ENCODE assay signal across 32 cellular contexts in the genomic region with DNA sequence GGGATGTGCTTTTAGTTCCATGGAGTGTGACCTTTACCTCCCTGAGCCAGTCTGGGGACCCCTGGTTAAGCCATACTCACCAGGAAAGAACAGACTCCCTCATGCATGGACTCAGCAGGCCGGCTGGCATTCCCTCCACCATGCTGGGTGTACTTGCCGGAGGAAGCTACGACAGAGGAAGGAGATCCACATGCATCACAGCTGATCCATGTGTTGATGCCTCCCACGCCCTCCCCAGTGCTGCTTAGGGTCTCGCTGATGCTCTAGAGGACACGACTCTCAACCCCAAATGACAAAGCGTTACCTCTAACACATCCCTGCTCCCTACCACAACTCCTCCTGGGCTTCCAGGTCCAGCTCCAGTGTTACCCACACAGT. TPM values are rescaled to one million over a fixed set of nuclear protein-coding genes. Genes with fewer than 3 reads are reported as not detected.
"Had no signal": no experiment of that assay in that cellular context is flagged by ENCODE, and none has a peak within 500 bp of the region (broad histone marks: within the 10 kb centered on the region; RNA-seq: fewer than 3 reads in every experiment).

No MANE protein-coding gene starts in this region.

- ATAC-seq: activated naive CD4-positive, alpha-beta T cell treated with anti-CD3 and anti-CD28 coated beads, Interleukin-2, amount 50 U/mL, for 72 hours; activated T-cell treated with anti-CD3 and anti-CD28 coated beads, Interleukin-2, amount 50 U/mL, for 72 hours; esophagus mucosa; foreskin keratinocyte; gastrocnemius medialis; heart left ventricle had no signal

- H3K27ac Mint-ChIP-seq: activated CD4-positive, alpha-beta T cell treated with anti-CD3 and anti-CD28 coated beads, Interleukin-2, amount 10 ng/mL, durations not matched to agents 7 days and 5 days; activated naive CD4-positive, alpha-beta T cell treated with anti-CD3 and anti-CD28 coated beads, Interleukin-2, amount 10 ng/mL, durations not matched to agents 7 days and 5 days; activated naive CD8-positive, alpha-beta T cell treated with anti-CD3 and anti-CD28 coated beads, Interleukin-2, amount 10 ng/mL, durations not matched to agents 7 days and 5 days; activated T-cell treated with anti-CD3 and anti-CD28 coated beads, Interleukin-2, amount 50 U/mL, for 24 hours; brain; dendritic cell treated with granulocyte-macrophage colony-stimulating factor and Interleukin-4, amounts not matched to agents 40 ng/mL and 50 ng/mL, for 4 days; endodermal cell had no signal

- H3K4me3 Mint-ChIP-seq: activated CD4-positive, alpha-beta T cell treated with anti-CD3 and anti-CD28 coated beads, Interleukin-2, amount 10 ng/mL, durations not matched to agents 7 days and 5 days; activated naive CD4-positive, alpha-beta T cell treated with anti-CD3 and anti-CD28 coated beads, Interleukin-2, amount 10 ng/mL, durations not matched to agents 7 days and 5 days; activated naive CD8-positive, alpha-beta T cell treated with anti-CD3 and anti-CD28 coated beads, Interleukin-2, amount 10 ng/mL, durations not matched to agents 7 days and 5 days; activated T-cell treated with anti-CD3 and anti-CD28 coated beads, Interleukin-2, amount 50 U/mL, for 24 hours; activated T-cell treated with anti-CD3 and anti-CD28 coated beads, Interleukin-2, amount 50 U/mL, for 72 hours; brain; dendritic cell treated with granulocyte-macrophage colony-stimulating factor and Interleukin-4, amounts not matched to agents 40 ng/mL and 50 ng/mL, for 4 days; endodermal cell had no signal

- H3K4me1 Mint-ChIP-seq: brain, endodermal cell had no signal

- H3K27me3 Mint-ChIP-seq: activated CD4-positive, alpha-beta T cell treated with anti-CD3 and anti-CD28 coated beads, Interleukin-2, amount 10 ng/mL, durations not matched to agents 7 days and 5 days; dendritic cell treated with granulocyte-macrophage colony-stimulating factor and Interleukin-4, amounts not matched to agents 40 ng/mL and 50 ng/mL, for 4 days had no signal

- H3K9me3 Mint-ChIP-seq: activated CD4-positive, alpha-beta T cell treated with anti-CD3 and anti-CD28 coated beads, Interleukin-2, amount 10 ng/mL, durations not matched to agents 7 days and 5 days; activated naive CD4-positive, alpha-beta T cell treated with anti-CD3 and anti-CD28 coated beads, Interleukin-2, amount 10 ng/mL, durations not matched to agents 7 days and 5 days; activated naive CD4-positive, alpha-beta T cell treated with anti-CD3 and anti-CD28 coated beads, Interleukin-2, amount 50 U/mL, for 72 hours; activated naive CD8-positive, alpha-beta T cell treated with anti-CD3 and anti-CD28 coated beads, Interleukin-2, amount 10 ng/mL, durations not matched to agents 7 days and 5 days; activated T-cell treated with anti-CD3 and anti-CD28 coated beads, Interleukin-2, amount 50 U/mL, for 24 hours; activated T-cell treated with anti-CD3 and anti-CD28 coated beads, Interleukin-2, amount 50 U/mL, for 72 hours; dendritic cell treated with granulocyte-macrophage colony-stimulating factor and Interleukin-4, amounts not matched to agents 40 ng/mL and 50 ng/mL, for 4 days; endodermal cell had no signal

- DNase-seq: activated CD4-positive, alpha-beta T cell treated with anti-CD3 and anti-CD28 coated beads for 1 hour; activated CD4-positive, alpha-beta T cell treated with anti-CD3 and anti-CD28 coated beads for 4 hours; activated CD4-positive, alpha-beta T cell treated with anti-CD3 and anti-CD28 coated beads, Interleukin-2, amount 10 ng/mL, durations not matched to agents 7 days and 5 days; activated CD4-positive, alpha-beta T cell treated with anti-CD3 and anti-CD28 coated beads, Interleukin-2, amount 50 U/mL, for 48 hours; activated CD4-positive, CD25-positive, alpha-beta regulatory T cell; activated gamma-delta T cell; activated naive CD4-positive, alpha-beta T cell; activated naive CD4-positive, alpha-beta T cell treated with anti-CD3 and anti-CD28 coated beads, Interleukin-2, amount 10 ng/mL, durations not matched to agents 7 days and 5 days; activated naive CD8-positive, alpha-beta T cell treated with anti-CD3 and anti-CD28 coated beads, Interleukin-2, amount 10 ng/mL, durations not matched to agents 7 days and 5 days; activated T-cell treated with anti-CD3 and anti-CD28 coated beads for 4 hours; activated T-cell treated with anti-CD3 and anti-CD28 coated beads, Interleukin-2, amount 50 U/mL, for 24 hours; activated T-cell treated with anti-CD3 and anti-CD28 coated beads, Interleukin-2, amount 50 U/mL, for 72 hours; central memory CD4-positive, alpha-beta T cell; cerebellar nuclear complex; dorsolateral prefrontal cortex; effector memory CD4-positive, alpha-beta T cell; endodermal cell; foreskin keratinocyte; gastrocnemius medialis; glutamatergic neuron; heart left ventricle; T-helper 2 cell had no signal

- H3K27me3 ChIP-seq: ascending aorta, cardiac muscle cell, foreskin keratinocyte, gastrocnemius medialis had no signal

- H3K27ac ChIP-seq: ascending aorta, breast epithelium, cardiac muscle cell, coronary artery, dorsolateral prefrontal cortex, foreskin keratinocyte, gastrocnemius medialis, heart left ventricle had no signal

- H3K4me3 ChIP-seq: ascending aorta, breast epithelium, cardiac muscle cell, coronary artery, dorsolateral prefrontal cortex, gastrocnemius medialis, heart left ventricle had no signal

- H3K4me1 ChIP-seq: ascending aorta, breast epithelium, foreskin keratinocyte, gastrocnemius medialis, heart left ventricle had no signal

- H3K36me3 ChIP-seq: ascending aorta, breast epithelium, cardiac muscle cell, gastrocnemius medialis, heart left ventricle had no signal

- H3K9me3 ChIP-seq: ascending aorta, breast epithelium, gastrocnemius medialis, heart left ventricle had no signal

- H3K36me3 Mint-ChIP-seq: activated naive CD4-positive, alpha-beta T cell treated with anti-CD3 and anti-CD28 coated beads, Interleukin-2, amount 10 ng/mL, durations not matched to agents 7 days and 5 days; activated naive CD4-positive, alpha-beta T cell treated with anti-CD3 and anti-CD28 coated beads, Interleukin-2, amount 50 U/mL, for 72 hours; activated naive CD8-positive, alpha-beta T cell treated with anti-CD3 and anti-CD28 coated beads, Interleukin-2, amount 10 ng/mL, durations not matched to agents 7 days and 5 days; brain had no signal

RNA-seq across cellular contexts. Expression of a gene that starts 39.8 kb away (rescaled TPM):
- total RNA-seq: activated CD4-positive, alpha-beta T cell treated with anti-CD3 and anti-CD28 coated beads, Interleukin-2, amount 10 ng/mL, durations not matched to agents 7 days and 5 days; activated naive CD4-positive, alpha-beta T cell treated with anti-CD3 and anti-CD28 coated beads, Interleukin-2, amount 50 U/mL, for 72 hours; activated naive CD8-positive, alpha-beta T cell treated with anti-CD3 and anti-CD28 coated beads, Interleukin-2, amount 10 ng/mL, durations not matched to agents 7 days and 5 days; activated T-cell treated with anti-CD3 and anti-CD28 coated beads, Interleukin-2, amount 50 U/mL, for 72 hours; ascending aorta; breast epithelium; cardiac muscle cell; epithelial cell of proximal tubule; esophagus mucosa; foreskin keratinocyte; gastrocnemius medialis; heart left ventricle; T-helper 1 cell treated with Interleukin-12 subunit alpha and Interleukin-12 subunit beta and Interleukin-4 antibody, amounts not matched to agents 30 ng/mL and 1 ng/mL, for 36 hours had no signal
- polyA plus RNA-seq: cardiac muscle cell, foreskin keratinocyte, heart left ventricle had no signal
